16 cellular contexts compared by ENCODE assay signal in genomic region chr7:16785316-16785715, GRCh38. TPM values are rescaled to one million over a fixed set of nuclear protein-coding genes. Genes with fewer than 3 reads are reported as not detected.
A peak's percentile ranks its signal among the peaks of the same experiment; 100 is the strongest.
DNase-seq lines count a peak whose midpoint lies in the region; ATAC-seq, FAIRE-seq and TF ChIP-seq lines count a peak whose summit lies in the region.
"Had no signal": no experiment of that assay in that cellular context is flagged by ENCODE, and none has a peak within 500 bp of the region (broad histone marks: within the 10 kb centered on the region; RNA-seq: fewer than 3 reads in every experiment).

No MANE protein-coding gene starts in this region.

- TF ChIP-seq POLR2A in GM12892 (IDR thresholded peaks at IDR 0.05; ENCODE audit: low read depth, low read length), result no peak

- no peak for ATAC-seq in HG02678 (IDR thresholded peaks at IDR 0.05; ENCODE audit: unreplicated experiment)
- ATAC-seq: PC-3 had no signal

- in situ Hi-C loops in SK-MEL-5 (cut with HindIII; ENCODE audit: low pct_unique_long_range_greater_than_20kb, low sequenced_read_pairs), result no loop called here

- FAIRE-seq in GM12892 (lab: Jason Lieb, UNC), result no peak

- peak; percentile 39 for DNase-seq in NCI-H510A treated with DMSO at 0.1 percent for 48 hours (lab: John Stamatoyannopoulos, UW)
- DNase-seq in NCI-H510A (lab: John Stamatoyannopoulos, UW), result no peak
- peak; percentile 6 for DNase-seq in NCI-H2227 (lab: John Stamatoyannopoulos, UW; ENCODE audit: unreplicated experiment)
- peak; percentile 46 for DNase-seq in SK-MEL-5 (ENCODE audit: low read depth, low spot score)
- no peak for DNase-seq in NCI-H2107 treated with DMSO at 0.1 percent for 48 hours (lab: John Stamatoyannopoulos, UW; ENCODE audit: unreplicated experiment)
- no peak for DNase-seq in GM12892 (ENCODE audit: insufficient read length)
- DNase-seq: C1 segment of cervical spinal cord, DMS 273 treated with DMSO at 0.1 percent for 48 hours, EL, H9, MM.1S, NCI-H2107, NCI-H526 treated with DMSO at 0.1 percent for 48 hours, PC-3 had no signal

RNA-seq across cellular contexts. Expression of gene AGR2, which starts 19.5 kb away (rescaled TPM):
- total RNA-seq in SK-MEL-5 (2014; rRNA removed; shearing (Covaris generic)), result not detected in 2 replicates
- polyA plus RNA-seq in SK-MEL-5 (2015; cell fraction: cytosol; rRNA removed), result not detected in 2 replicates
- polyA plus RNA-seq in SK-MEL-5 (2015; cell fraction: nucleus; rRNA removed), result not detected in 2 replicates
- not detected for polyA plus RNA-seq in GM12892 (2012; ENCODE audit: missing spikeins)
- total RNA-seq: A673, H9 had no signal

RNA-seq across cellular contexts. Expression of gene TSPAN13, which starts 31.8 kb away (rescaled TPM):
- 36.7 and 38.7 TPM in 2 replicates for total RNA-seq in SK-MEL-5 (2014; rRNA removed; shearing (Covaris generic))
- 55.5 and 59.7 TPM in 2 replicates for polyA plus RNA-seq in SK-MEL-5 (2015; cell fraction: cytosol; rRNA removed)
- 9.8 and 13.9 TPM in 2 replicates for polyA plus RNA-seq in SK-MEL-5 (2015; cell fraction: nucleus; rRNA removed)
- not detected for polyA plus RNA-seq in GM12892 (2012; ENCODE audit: missing spikeins)

Comparison
In these comparisons a context has a peak if more than half of its experiments do, and no peak if none do; other contexts are left out.
1. DNase-seq: peak in NCI-H510A treated with DMSO at 0.1 percent for 48 hours (single experiment), NCI-H2227 (single experiment) and SK-MEL-5 (single experiment); none in NCI-H510A (single experiment), NCI-H2107 treated with DMSO at 0.1 percent for 48 hours (single experiment) and GM12892 (single experiment).